ENCODE assay signal across 19 cellular contexts in genomic region chr6:33779895-33780294, GRCh38. TPM values are rescaled to one million over a fixed set of nuclear protein-coding genes. Genes with fewer than 3 reads are reported as not detected.
"Had no signal": no experiment of that assay in that cellular context is flagged by ENCODE, and none has a peak within 500 bp of the region (broad histone marks: within the 10 kb centered on the region; RNA-seq: fewer than 3 reads in every experiment).

No MANE protein-coding gene starts in this region.

- H3K9me3 Mint-ChIP-seq: activated CD4-positive, alpha-beta memory T cell treated with anti-CD3 and anti-CD28 coated beads for 36 hours; activated naive CD4-positive, alpha-beta T cell treated with anti-CD3 and anti-CD28 coated beads, Interleukin-2, amount 50 U/mL, for 72 hours; activated T-cell treated with anti-CD3 and anti-CD28 coated beads, Interleukin-2, amount 50 U/mL, for 4 hours had no signal

- H3K27ac ChIP-seq: body of pancreas, right atrium auricular region, thyroid gland had no signal

- H3K27me3 Mint-ChIP-seq: activated CD4-positive, alpha-beta memory T cell treated with anti-CD3 and anti-CD28 coated beads for 36 hours; T-helper 17 cell had no signal

- H3K27me3 ChIP-seq: body of pancreas, right atrium auricular region, thyroid gland had no signal

- DNase-seq: activated CD4-positive, alpha-beta memory T cell treated with anti-CD3 and anti-CD28 coated beads for 36 hours; activated CD4-positive, CD25-positive, alpha-beta regulatory T cell treated with anti-CD3 and anti-CD28 coated beads, Interleukin-2, amount 50 U/mL, for 72 hours; activated effector memory CD4-positive, alpha-beta T cell treated with anti-CD3 and anti-CD28 coated beads, Interleukin-2, amount 50 U/mL, for 16 hours; activated T-cell treated with anti-CD3 and anti-CD28 coated beads, Interleukin-2, amount 50 U/mL, for 4 hours; amniotic stem cell; body of pancreas; central memory CD4-positive, alpha-beta T cell; mammary epithelial cell; T-helper 17 cell; thyroid gland had no signal

- H3K27ac Mint-ChIP-seq: activated CD4-positive, alpha-beta memory T cell treated with anti-CD3 and anti-CD28 coated beads for 36 hours; T-helper 17 cell had no signal

- H3K4me3 Mint-ChIP-seq: activated CD4-positive, alpha-beta memory T cell treated with anti-CD3 and anti-CD28 coated beads for 36 hours; activated T-cell treated with anti-CD3 and anti-CD28 coated beads, Interleukin-2, amount 50 U/mL, for 4 hours; T-helper 17 cell had no signal

- H3K4me3 ChIP-seq: body of pancreas, right atrium auricular region, skin epidermis, thyroid gland had no signal

- ATAC-seq: activated naive CD4-positive, alpha-beta T cell treated with anti-CD3 and anti-CD28 coated beads, Interleukin-2, amount 50 U/mL, for 72 hours; activated T-cell treated with anti-CD3 and anti-CD28 coated beads, Interleukin-2, amount 50 U/mL, for 4 hours; body of pancreas; esophagus mucosa; left lobe of liver; T-helper 17 cell had no signal

- FAIRE-seq: islet of Langerhans, TTC549, urothelium cell line had no signal

- H3K9me3 ChIP-seq: body of pancreas, right atrium auricular region, thyroid gland had no signal

- H3K4me1 ChIP-seq: thyroid gland had no signal

RNA-seq across cellular contexts. Expression of gene MLN, which starts 23.9 kb away (rescaled TPM):
- total RNA-seq: activated CD4-positive, alpha-beta memory T cell treated with anti-CD3 and anti-CD28 coated beads for 36 hours; activated naive CD4-positive, alpha-beta T cell treated with anti-CD3 and anti-CD28 coated beads, Interleukin-2, amount 50 U/mL, for 72 hours; activated T-cell treated with anti-CD3 and anti-CD28 coated beads, Interleukin-2, amount 50 U/mL, for 4 hours; body of pancreas; esophagus mucosa; fibroblast of villous mesenchyme; left lobe of liver; mammary epithelial cell; right atrium auricular region; T-helper 17 cell; thyroid gland had no signal
- polyA plus RNA-seq: mammary epithelial cell had no signal

RNA-seq across cellular contexts. Expression of gene IP6K3, which starts 33.2 kb away (rescaled TPM):
- total RNA-seq: activated CD4-positive, alpha-beta memory T cell treated with anti-CD3 and anti-CD28 coated beads for 36 hours; activated naive CD4-positive, alpha-beta T cell treated with anti-CD3 and anti-CD28 coated beads, Interleukin-2, amount 50 U/mL, for 72 hours; activated T-cell treated with anti-CD3 and anti-CD28 coated beads, Interleukin-2, amount 50 U/mL, for 4 hours; body of pancreas; T-helper 17 cell had no signal
- polyA plus RNA-seq: mammary epithelial cell had no signal
